In the genomic region with DNA sequence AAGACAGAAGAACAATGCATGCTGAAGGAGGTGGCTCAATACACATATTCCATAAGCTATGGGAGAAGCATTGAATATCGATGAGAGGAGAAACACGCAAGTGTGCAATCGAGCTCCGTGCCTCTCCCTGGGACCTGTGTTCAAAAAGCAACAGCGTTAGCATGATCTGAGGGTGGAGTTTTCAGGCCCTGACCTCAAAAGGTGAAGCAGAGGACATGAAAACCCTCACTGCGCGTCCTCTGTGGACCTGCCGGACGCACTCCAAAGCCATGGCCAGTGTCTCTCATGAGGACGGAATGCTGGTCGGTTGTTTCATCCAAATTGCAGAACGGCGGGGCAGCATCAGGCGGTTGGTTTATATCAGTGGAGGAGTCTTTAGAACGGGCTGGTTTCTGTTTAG, we compare ENCODE assay signal across 9 cellular contexts.
DNase-seq lines count a peak whose midpoint lies in the region; ATAC-seq and TF ChIP-seq lines count a peak whose summit lies in the region.
"Had no signal": no experiment of that assay in that cellular context is flagged by ENCODE, and none has a peak within 500 bp of the region (broad histone marks: within the 10 kb centered on the region; RNA-seq: fewer than 3 reads in every experiment).

No MANE protein-coding gene starts in this region.

- intact Hi-C loops in ascending aorta (cut with DNase I) = no loop called here

- peak overlapping the region; percentile 15 for H3K9ac ChIP-seq in HUES6 (ENCODE audit: low read length)
- no peak overlapping the region for H3K9ac ChIP-seq in neural progenitor cell

- no peaks in the 10 kb centered on the region for H4K20me1 ChIP-seq in neural progenitor cell (ENCODE audit: low read depth)

- DNase-seq in neural progenitor cell (ENCODE audit: low spot score) = no peak
- no peak for DNase-seq in activated effector memory CD4-positive, alpha-beta T cell treated with anti-CD3 and anti-CD28 coated beads, Interleukin-2, amount 50 U/mL, for 16 hours
- DNase-seq in ascending aorta (ENCODE audit: low spot score in 2 of 2) = no peak
- DNase-seq: NCI-H82 had no signal

- no peak overlapping the region for H3K4me3 ChIP-seq in HUES6 (ENCODE audit: low read depth, low read length)
- H3K4me3 ChIP-seq in neural progenitor cell = no peak overlapping the region
- H3K4me3 ChIP-seq in ascending aorta = no peak overlapping the region

- H3K4me2 ChIP-seq in neural progenitor cell = no peak overlapping the region

- peaks cover 14% of the 10 kb centered on the region for H3K27me3 Mint-ChIP-seq in neural progenitor cell (ENCODE audit: insufficient read depth, low read depth)

- peak overlapping the region; percentile 44 for H3K27ac Mint-ChIP-seq in neural progenitor cell

- H3K27ac ChIP-seq in HUES6 (ENCODE audit: low read depth, low read length) (no peak overlapping the region), neural progenitor cell (no peak overlapping the region), ascending aorta (no peak overlapping the region)

- H2AFZ ChIP-seq in neural progenitor cell (replicated peaks) = no peak overlapping the region

- peaks cover 6% of the 10 kb centered on the region for H3F3A ChIP-seq in neural progenitor cell (ENCODE audit: low read depth)

- no peaks in the 10 kb centered on the region for H3K79me2 ChIP-seq in neural progenitor cell (ENCODE audit: low read depth)

- peaks cover 35% of the 10 kb centered on the region for H3K4me1 Mint-ChIP-seq in neural progenitor cell

- H3K36me3 ChIP-seq in HUES6 (ENCODE audit: control insufficient read depth, insufficient read depth, low read length) = no peaks in the 10 kb centered on the region
- H3K36me3 ChIP-seq in neural progenitor cell = no peaks in the 10 kb centered on the region
- H3K36me3 ChIP-seq in ascending aorta = no peaks in the 10 kb centered on the region

- no peak overlapping the region for H3K4me3 Mint-ChIP-seq in neural progenitor cell
- H3K4me3 Mint-ChIP-seq: neural crest cell had no signal

- peak; percentile 0 for ATAC-seq in GM18867 (IDR thresholded peaks at IDR 0.05; ENCODE audit: unreplicated experiment)
- ATAC-seq in GM21786 (IDR thresholded peaks at IDR 0.05; ENCODE audit: unreplicated experiment) = peak; percentile 0
- ATAC-seq in GM18861 (IDR thresholded peaks at IDR 0.05; ENCODE audit: unreplicated experiment) = no peak

- peaks cover 8% of the 10 kb centered on the region; the same call in 1 of the 2 replicates for H3K27me3 ChIP-seq in HUES6 (ENCODE audit: control insufficient read depth, insufficient read depth, low read length)
- no peaks in the 10 kb centered on the region for H3K27me3 ChIP-seq in neural progenitor cell
- H3K27me3 ChIP-seq in ascending aorta = no peaks in the 10 kb centered on the region

- H3K9me3 Mint-ChIP-seq in neural progenitor cell = no peaks in the 10 kb centered on the region
- H3K9me3 Mint-ChIP-seq: neural crest cell had no signal

- H3K9me3 ChIP-seq in HUES6 (ENCODE audit: control insufficient read depth, insufficient read depth, low read depth, low read length) = no peaks in the 10 kb centered on the region
- H3K9me3 ChIP-seq in neural progenitor cell (ENCODE audit: low read depth) = no peaks in the 10 kb centered on the region
- no peaks in the 10 kb centered on the region for H3K9me3 ChIP-seq in ascending aorta

- H3K36me3 Mint-ChIP-seq in neural progenitor cell = no peaks in the 10 kb centered on the region

- TF ChIP-seq CTCF in neural progenitor cell (IDR thresholded peaks at IDR 0.05) (no peak), ascending aorta (IDR thresholded peaks at IDR 0.05) (no peak)

- H3K4me1 ChIP-seq in HUES6 (ENCODE audit: control insufficient read depth, insufficient read depth, low read length) = peaks cover 44% of the 10 kb centered on the region
- peaks cover 16% of the 10 kb centered on the region for H3K4me1 ChIP-seq in neural progenitor cell
- H3K4me1 ChIP-seq in ascending aorta = peaks cover 0 to 10% of the 10 kb centered on the region in 2 donors
